Comparison of ENCODE assay signal across 21 cellular contexts in genomic region chr7:28107960-28108359, GRCh38.
DNase-seq lines count a peak whose midpoint lies in the region; ATAC-seq and TF ChIP-seq lines count a peak whose summit lies in the region.
"Had no signal": no experiment of that assay in that cellular context is flagged by ENCODE, and none has a peak within 500 bp of the region (broad histone marks: within the 10 kb centered on the region; RNA-seq: fewer than 3 reads in every experiment).

No MANE protein-coding gene starts in this region.

- no peak overlapping the region for H3K9ac ChIP-seq in GM23248
- H3K9ac ChIP-seq in rectal smooth muscle tissue (ENCODE audit: low read length): no peak overlapping the region
- H3K9ac ChIP-seq: parathyroid adenoma had no signal

- H3K9me3 ChIP-seq in GM23248 (ENCODE audit: low read depth): no peaks in the 10 kb centered on the region
- H3K9me3 ChIP-seq in A673 (ENCODE audit: low read depth, low read length, poor library complexity, severe bottlenecking): no peaks in the 10 kb centered on the region
- H3K9me3 ChIP-seq: mucosa of descending colon, thoracic aorta had no signal

- POLR2A ChIA-PET in RWPE1 (lab: Yijun Ruan, JAX; ENCODE audit: low non-redundant PET): no interaction called here
- POLR2A ChIA-PET in A673 (lab: Charles Lee; ENCODE audit: low non-redundant PET): no interaction called here

- no peaks in the 10 kb centered on the region; the same call in 1 of the 2 replicates for H4K20me1 ChIP-seq in GM23248 (ENCODE audit: insufficient read depth)

- H3K4me3 ChIP-seq in GM23248: no peak overlapping the region
- no peak overlapping the region for H3K4me3 ChIP-seq in rectal smooth muscle tissue (ENCODE audit: low read length)
- H3K4me3 ChIP-seq in A673 (ENCODE audit: low read depth, low read length, poor library complexity, severe bottlenecking): no peak overlapping the region
- H3K4me3 ChIP-seq: dorsolateral prefrontal cortex, mucosa of descending colon, thoracic aorta had no signal

- no peak overlapping the region for H3K27ac ChIP-seq in GM23248
- no peak overlapping the region for H3K27ac ChIP-seq in RWPE1
- H3K27ac ChIP-seq in rectal smooth muscle tissue (ENCODE audit: low read depth, low read length): peak overlapping the region; percentile 11
- no peak overlapping the region for H3K27ac ChIP-seq in A673 (ENCODE audit: low read depth, low read length, poor library complexity, severe bottlenecking)
- H3K27ac ChIP-seq: C4-2B, parathyroid adenoma, thoracic aorta had no signal

- H3F3A ChIP-seq in GM23248 (ENCODE audit: insufficient read depth): peaks cover 20% of the 10 kb centered on the region

- peaks cover 62% of the 10 kb centered on the region for H3K79me2 ChIP-seq in GM23248 (ENCODE audit: insufficient read depth)
- H3K79me2 ChIP-seq: parathyroid adenoma had no signal

- no peaks in the 10 kb centered on the region for H3K36me3 ChIP-seq in GM23248 (ENCODE audit: low read depth)
- no peaks in the 10 kb centered on the region for H3K36me3 ChIP-seq in rectal smooth muscle tissue (ENCODE audit: control insufficient read depth, insufficient read depth, low read length)
- H3K36me3 ChIP-seq in A673 (ENCODE audit: insufficient read depth, low read length, poor library complexity, severe bottlenecking): no peaks in the 10 kb centered on the region
- H3K36me3 ChIP-seq: thoracic aorta had no signal

- no peak for TF ChIP-seq POLR2A in erythroblast (IDR thresholded peaks at IDR 0.05; ENCODE audit: low read length)

- H3K9me2 ChIP-seq in GM23248 (ENCODE audit: insufficient read depth): no peaks in the 10 kb centered on the region

- in situ Hi-C loops in GM23248 (cut with MboI): no loop called here

- TF ChIP-seq CTCF in RWPE1 (conservative IDR thresholded peaks at IDR 0.05; ENCODE audit: low read depth) (no peak), A673 (conservative IDR thresholded peaks at IDR 0.05; ENCODE audit: low read depth, low read length) (no peak)

- peak overlapping the region; percentile 14 for H3K4me2 ChIP-seq in GM23248 (ENCODE audit: unreplicated experiment)

- no peaks in the 10 kb centered on the region for H3K27me3 ChIP-seq in GM23248 (replicated peaks; ENCODE audit: insufficient read depth)
- H3K27me3 ChIP-seq in rectal smooth muscle tissue (ENCODE audit: control insufficient read depth, insufficient read depth, low read length): no peaks in the 10 kb centered on the region
- H3K27me3 ChIP-seq in A673 (replicated peaks; ENCODE audit: insufficient read depth, low read depth, low read length, poor library complexity): no peaks in the 10 kb centered on the region
- H3K27me3 ChIP-seq: dorsolateral prefrontal cortex had no signal

- peaks cover 46% of the 10 kb centered on the region for H3K4me1 ChIP-seq in GM23248 (ENCODE audit: insufficient read depth)
- H3K4me1 ChIP-seq in rectal smooth muscle tissue (ENCODE audit: control insufficient read depth, insufficient read depth, low read length): peaks cover 33% of the 10 kb centered on the region
- H3K4me1 ChIP-seq in A673 (ENCODE audit: insufficient read depth, low read length, poor library complexity, severe bottlenecking): no peaks in the 10 kb centered on the region
- H3K4me1 ChIP-seq: parathyroid adenoma had no signal

- no peak for ATAC-seq in GM19035 (IDR thresholded peaks at IDR 0.05; ENCODE audit: unreplicated experiment)
- ATAC-seq: mucosa of descending colon had no signal

- intact Hi-C loops in A673 (cut with micrococcal nuclease; ENCODE audit: unreplicated experiment): no loop called here

- H2AFZ ChIP-seq in GM23248: no peak overlapping the region
- H2AFZ ChIP-seq: parathyroid adenoma had no signal

- CTCF ChIA-PET in RWPE1 (lab: Yijun Ruan, JAX): no interaction called here
- CTCF ChIA-PET in A673 (lab: Charles Lee): no interaction called here

- WGBS in GM23248 (ENCODE audit: low coverage in 1 of 2, low lambda C conversion rate in 2 of 2, missing lambda C conversion rate in 2 of 2), 2 experiments: 31 to 35% methylated on average over 3 of the region's 3 CpGs

- BruUV-seq in A673 (replicated peaks; lab: Mats Ljungman, UMichigan): no TSS peak

- peak; percentile 67 for DNase-seq in GM23248
- DNase-seq in RWPE1 (ENCODE audit: low spot score): peak; percentile 38
- peak; percentile 34 for DNase-seq in fibroblast of gingiva (ENCODE audit: low read depth)
- no peak for DNase-seq in erythroblast (lab: John Stamatoyannopoulos, UW)
- no peak for DNase-seq in A673 (ENCODE audit: low spot score)
- DNase-seq in putamen (ENCODE audit: low spot score): no peak
- DNase-seq: activated CD4-positive, alpha-beta T cell treated with anti-CD3 and anti-CD28 coated beads, Interleukin-2, amount 10 ng/mL, durations not matched to agents 7 days and 5 days; amygdala; DMS79; dorsolateral prefrontal cortex; KG1; mucosa of descending colon; NCI-H1694 treated with DMSO at 0.1 percent for 48 hours; NCI-H524 treated with DMSO at 0.1 percent for 48 hours; stimulated activated CD8-positive, alpha-beta memory T cell treated with anti-CD3 and anti-CD28 coated beads, Interleukin-4, amount 100 ng/mL, for 48 hours; T-helper 2 cell had no signal

Comparison
In these comparisons a context has a peak if more than half of its experiments do, and no peak if none do; other contexts are left out.
1. DNase-seq: peak in GM23248 (single experiment), RWPE1 (single experiment) and fibroblast of gingiva (single experiment); none in erythroblast (0 of 2), A673 (single experiment) and putamen (single experiment).